In genomic region chr14:74800780-74801179, GRCh38 we compare ENCODE assay signal across 1 cellular context.
TF ChIP-seq lines count a peak whose summit lies in the region.

No MANE protein-coding gene starts in this region.

TF ChIP-seq in HepG2, 621 proteins besides CTCF, POLR2A, EP300 and RAD21 (continued from another document):
- TF ChIP-seq GRHL1 (CRISPR knock-in tag; conservative IDR thresholded peaks at IDR 0.05), result no peak
- TF ChIP-seq GPN1 (CRISPR knock-in tag; IDR thresholded peaks at IDR 0.05; ENCODE audit: borderline replicate concordance), result no peak
- TF ChIP-seq ZNF652 (CRISPR knock-in tag; IDR thresholded peaks at IDR 0.05; ENCODE audit: borderline replicate concordance, low read depth), result no peak
- no peak for TF ChIP-seq NFKB2 (CRISPR knock-in tag; IDR thresholded peaks at IDR 0.05; ENCODE audit: borderline replicate concordance)
- no peak for TF ChIP-seq RARA (CRISPR knock-in tag; IDR thresholded peaks at IDR 0.05)
